Comparison of ENCODE assay signal across 9 cellular contexts in genomic region chr1:22750671-22751016, GRCh38. TPM values are rescaled to one million over a fixed set of nuclear protein-coding genes. Genes with fewer than 3 reads are reported as not detected.
DNase-seq lines count a peak whose midpoint lies in the region; ATAC-seq and TF ChIP-seq lines count a peak whose summit lies in the region.
"Had no signal": no experiment of that assay in that cellular context is flagged by ENCODE, and none has a peak within 500 bp of the region (broad histone marks: within the 10 kb centered on the region; RNA-seq: fewer than 3 reads in every experiment).

No MANE protein-coding gene starts in this region.

- ATAC-seq in natural killer cell (no peak), GM21717 (IDR thresholded peaks at IDR 0.05; ENCODE audit: unreplicated experiment) (no peak)

- peaks cover 46% of the 10 kb centered on the region for H3K4me1 Mint-ChIP-seq in CD14-positive monocyte
- peaks cover 36% of the 10 kb centered on the region for H3K4me1 Mint-ChIP-seq in dendritic cell treated with granulocyte-macrophage colony-stimulating factor and Interleukin-4, amounts not matched to agents 40 ng/mL and 50 ng/mL, for 4 days (ENCODE audit: low read depth)
- peaks cover 7 to 8% of the 10 kb centered on the region in 2 donors for H3K4me1 Mint-ChIP-seq in natural killer cell

- H3K36me3 Mint-ChIP-seq in CD14-positive monocyte = no peaks in the 10 kb centered on the region
- H3K36me3 Mint-ChIP-seq in dendritic cell treated with granulocyte-macrophage colony-stimulating factor and Interleukin-4, amounts not matched to agents 40 ng/mL and 50 ng/mL, for 4 days (ENCODE audit: low read depth) = no peaks in the 10 kb centered on the region
- H3K36me3 Mint-ChIP-seq in natural killer cell = no peaks in the 10 kb centered on the region

- H3K79me2 ChIP-seq in osteoblast (ENCODE audit: insufficient read depth, low read length) = no peaks in the 10 kb centered on the region

- no peaks in the 10 kb centered on the region for H3K27me3 ChIP-seq in osteoblast (ENCODE audit: insufficient read depth, low read length)

- no peaks in the 10 kb centered on the region for H4K20me1 ChIP-seq in osteoblast (ENCODE audit: insufficient read depth, low read length)

- no peak overlapping the region for H3K4me3 ChIP-seq in osteoblast (ENCODE audit: insufficient read depth, low read length)
- H3K4me3 ChIP-seq: GM23338 had no signal

- H3K9me3 ChIP-seq in osteoblast (ENCODE audit: low read depth, low read length) = no peaks in the 10 kb centered on the region

- no peaks in the 10 kb centered on the region for H3K36me3 ChIP-seq in osteoblast (ENCODE audit: insufficient read depth, low read length)

- H3K4me2 ChIP-seq in osteoblast (ENCODE audit: insufficient read depth, low read length) = peak overlapping the region; percentile 77
- H3K4me2 ChIP-seq: GM23338 had no signal

- H3K27me3 Mint-ChIP-seq in CD14-positive monocyte (ENCODE audit: low read depth in 3 of 3) = peaks cover 0 to 3% (median 2%) of the 10 kb centered on the region in 3 donors
- H3K27me3 Mint-ChIP-seq in dendritic cell treated with granulocyte-macrophage colony-stimulating factor and Interleukin-4, amounts not matched to agents 40 ng/mL and 50 ng/mL, for 4 days = peaks cover 2% of the 10 kb centered on the region
- H3K27me3 Mint-ChIP-seq in natural killer cell (ENCODE audit: low read depth in 2 of 2) = no peaks in the 10 kb centered on the region

- no peak for TF ChIP-seq CTCF in CD14-positive monocyte (IDR thresholded peaks at IDR 0.05)
- TF ChIP-seq CTCF in osteoblast (IDR thresholded peaks at IDR 0.05; ENCODE audit: extremely low read depth, low read depth, low read length) = no peak
- TF ChIP-seq CTCF in natural killer cell (IDR thresholded peaks at IDR 0.05) = no peak

- H3K9me3 Mint-ChIP-seq in CD14-positive monocyte (no peaks in the 10 kb centered on the region), natural killer cell (no peaks in the 10 kb centered on the region)
- H3K9me3 Mint-ChIP-seq in dendritic cell treated with granulocyte-macrophage colony-stimulating factor and Interleukin-4, amounts not matched to agents 40 ng/mL and 50 ng/mL, for 4 days = no peaks in the 10 kb centered on the region
- H3K9me3 Mint-ChIP-seq: GM23338 had no signal

- no peak overlapping the region for H2AFZ ChIP-seq in osteoblast (ENCODE audit: low read length)
- H2AFZ ChIP-seq: GM23338 had no signal

- peaks cover 51% of the 10 kb centered on the region for H3K4me1 ChIP-seq in osteoblast (ENCODE audit: insufficient read depth, low read length)

- H3K4me3 Mint-ChIP-seq in CD14-positive monocyte (peak overlapping the region in 1 of 2 donors; percentile 78), natural killer cell (no peak overlapping the region)
- H3K4me3 Mint-ChIP-seq in dendritic cell treated with granulocyte-macrophage colony-stimulating factor and Interleukin-4, amounts not matched to agents 40 ng/mL and 50 ng/mL, for 4 days = no peak overlapping the region
- H3K4me3 Mint-ChIP-seq: GM23338 had no signal

- H3K27ac Mint-ChIP-seq in CD14-positive monocyte (peak overlapping the region; percentile 95 to 99 (median 99)), natural killer cell (no peak overlapping the region)
- H3K27ac Mint-ChIP-seq in dendritic cell treated with granulocyte-macrophage colony-stimulating factor and Interleukin-4, amounts not matched to agents 40 ng/mL and 50 ng/mL, for 4 days = peak overlapping the region; percentile 88

- intact Hi-C loops in CD14-positive monocyte (cut with micrococcal nuclease) (loop anchor here in 1 of 2 donors (5.0 kb wide), 1 partner anchor 48 kb away; no protein-coding TSS in a partner anchor), natural killer cell (cut with micrococcal nuclease) (no loop called here)
- intact Hi-C loops in dendritic cell treated with granulocyte-macrophage colony-stimulating factor and Interleukin-4, amounts not matched to agents 40 ng/mL and 50 ng/mL, for 4 days (cut with micrococcal nuclease) = no loop called here

- no peak for DNase-seq in CD14-positive monocyte (ENCODE audit: low spot score)
- DNase-seq in NCI-H2029 treated with DMSO at 0.1 percent for 48 hours (lab: John Stamatoyannopoulos, UW) = peak; percentile 78
- no peak for DNase-seq in osteoblast (ENCODE audit: insufficient read length, low spot score, missing footprints)
- no peak for DNase-seq in natural killer cell
- no peak for DNase-seq in middle frontal gyrus (ENCODE audit: extremely low spot score, low spot score)
- no peak for DNase-seq in stimulated activated CD4-positive, alpha-beta T cell treated with anti-CD3 and anti-CD28 coated beads, Interleukin-2, amount 100 ng/mL, for 24 hours

- peak overlapping the region; percentile 95 for H3K27ac ChIP-seq in osteoblast (ENCODE audit: low read depth, low read length)

RNA-seq across cellular contexts. Expression of gene EPHB2, which starts 40.0 kb away (rescaled TPM):
- polyA plus RNA-seq in CD14-positive monocyte = 1 to 10 TPM; 2.9 to 3.4 TPM
- total RNA-seq in osteoblast (8.7 and 14.7 TPM in 2 replicates), natural killer cell (under 1 TPM in 2 of 3 donors, not detected in 1; 0.14 to 0.23 TPM)

Comparison
In these comparisons a context has a peak if more than half of its experiments do, and no peak if none do; other contexts are left out.
1. H3K27ac Mint-ChIP-seq: peak in CD14-positive monocyte (7 of 7) and dendritic cell treated with granulocyte-macrophage colony-stimulating factor and Interleukin-4, amounts not matched to agents 40 ng/mL and 50 ng/mL, for 4 days (single experiment); none in natural killer cell (0 of 2).